Comparison of ENCODE assay signal across 8 cellular contexts in the genomic region with DNA sequence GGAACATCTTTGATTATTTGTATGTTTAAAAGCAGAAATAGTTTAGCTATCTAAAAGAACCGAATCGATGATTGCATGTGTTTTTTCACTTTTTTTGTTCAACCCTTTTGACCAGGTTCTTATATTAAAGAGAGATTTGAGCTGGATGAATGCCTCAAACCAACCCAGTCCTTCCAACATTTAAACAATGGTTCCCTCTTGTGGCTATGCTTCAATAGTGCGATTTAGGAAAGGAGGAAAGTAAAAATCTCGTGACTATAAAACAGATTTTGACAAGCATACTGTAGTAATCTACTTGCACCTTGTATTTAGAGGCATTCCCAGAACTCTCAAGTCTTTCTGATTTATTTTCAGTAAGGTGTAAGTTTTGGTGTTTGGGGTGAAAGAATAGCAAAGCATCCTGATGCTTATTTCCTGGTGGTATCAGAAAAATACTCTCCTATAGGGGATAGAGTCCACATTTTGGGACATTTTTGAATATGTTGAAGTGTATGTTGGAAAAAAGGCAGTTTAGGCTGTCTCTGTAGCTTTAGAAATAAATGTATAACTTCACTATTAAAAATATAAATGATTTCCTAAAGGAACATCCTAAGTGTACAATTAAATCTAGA.
A peak's percentile ranks its signal among the peaks of the same experiment; 100 is the strongest.
DNase-seq lines count a peak whose midpoint lies in the region; ATAC-seq and TF ChIP-seq lines count a peak whose summit lies in the region.

No MANE protein-coding gene starts in this region.

- H3K27me3 Mint-ChIP-seq in effector memory CD8-positive, alpha-beta T cell = peaks cover 32 to 40% of the 10 kb centered on the region in 2 donors
- H3K27me3 Mint-ChIP-seq in osteocyte (ENCODE audit: unreplicated experiment) = peaks cover 4% of the 10 kb centered on the region

- H3K9me3 Mint-ChIP-seq in effector memory CD8-positive, alpha-beta T cell = no peaks in the 10 kb centered on the region
- no peaks in the 10 kb centered on the region for H3K9me3 Mint-ChIP-seq in osteocyte (ENCODE audit: unreplicated experiment)

- no peaks in the 10 kb centered on the region for H3K4me1 ChIP-seq in OCI-LY7 (ENCODE audit: insufficient read depth, low read length, poor library complexity, severe bottlenecking)

- H4K20me1 ChIP-seq in OCI-LY7 (ENCODE audit: insufficient read depth, low read length) = no peaks in the 10 kb centered on the region

- no TSS peak for BruUV-seq in OCI-LY7 (replicated peaks; lab: Mats Ljungman, UMichigan)

- ATAC-seq in effector memory CD8-positive, alpha-beta T cell (replicated peaks) = peak; percentile 45
- no peak for ATAC-seq in HG03521 (IDR thresholded peaks at IDR 0.05; ENCODE audit: unreplicated experiment)

- TF ChIP-seq CTCF in OCI-LY7 (conservative IDR thresholded peaks at IDR 0.05; ENCODE audit: low read length) (peak; percentile 96), osteocyte (IDR thresholded peaks at IDR 0.05) (peak; percentile 52)

- no peaks in the 10 kb centered on the region for H3K36me3 Mint-ChIP-seq in effector memory CD8-positive, alpha-beta T cell (ENCODE audit: insufficient read depth)
- no peaks in the 10 kb centered on the region for H3K36me3 Mint-ChIP-seq in osteocyte (ENCODE audit: unreplicated experiment)

- no peaks in the 10 kb centered on the region for H3K36me3 ChIP-seq in OCI-LY7 (ENCODE audit: insufficient read depth, low read length)

- DNase-seq in ELF-1 (ENCODE audit: low read depth, low spot score) = peak; percentile 12
- peak; percentile 47 for DNase-seq in Jurkat, Clone E6-1 (ENCODE audit: low read depth, low spot score)
- DNase-seq in OCI-LY7 (ENCODE audit: low spot score) = peak; percentile 68
- no peak for DNase-seq in effector memory CD8-positive, alpha-beta T cell
- DNase-seq in osteocyte (ENCODE audit: extremely low spot score, unreplicated experiment) = no peak
- no peak for DNase-seq in DMS79 treated with DMSO at 0.1 percent for 48 hours (lab: John Stamatoyannopoulos, UW)
- no peak for DNase-seq in DMS79 (lab: John Stamatoyannopoulos, UW)

- no peak overlapping the region for H3K27ac ChIP-seq in OCI-LY7 (ENCODE audit: low read depth, low read length, poor library complexity, severe bottlenecking)

- CTCF ChIA-PET in OCI-LY7 (lab: Charles Lee; ENCODE audit: unreplicated experiment) = interaction anchor here (1.2 kb wide), 1 partner anchor 429 kb away, joined by 6 read pairs; no protein-coding TSS in a partner anchor

- POLR2A ChIA-PET in OCI-LY7 (lab: Charles Lee) = interaction anchor here (0.9 kb wide), 1 partner anchor 429 kb away, joined by 4 read pairs; no protein-coding TSS in a partner anchor

- no peak overlapping the region for H3K4me3 Mint-ChIP-seq in effector memory CD8-positive, alpha-beta T cell
- H3K4me3 Mint-ChIP-seq in osteocyte (ENCODE audit: unreplicated experiment) = no peak overlapping the region

- H3K79me2 ChIP-seq in OCI-LY7 (ENCODE audit: insufficient read depth, low read depth, low read length) = no peaks in the 10 kb centered on the region

- H3K4me3 ChIP-seq in Jurkat, Clone E6-1 (ENCODE audit: low read length) = no peak overlapping the region
- no peak overlapping the region for H3K4me3 ChIP-seq in OCI-LY7 (ENCODE audit: low read depth, low read length, poor library complexity, severe bottlenecking)

- H2AFZ ChIP-seq in OCI-LY7 (ENCODE audit: low read length) = peak overlapping the region; percentile 70

- H3K9me2 ChIP-seq in OCI-LY7 (ENCODE audit: insufficient read depth, low read length) = no peaks in the 10 kb centered on the region

- intact Hi-C loops in OCI-LY7 (cut with micrococcal nuclease; ENCODE audit: unreplicated experiment) = loop anchor here (1.0 to 10.0 kb wide), 4 partner anchors 136 to 864 kb away; no protein-coding TSS in a partner anchor

- H3K27ac Mint-ChIP-seq in effector memory CD8-positive, alpha-beta T cell = no peak overlapping the region
- H3K27ac Mint-ChIP-seq in osteocyte (ENCODE audit: unreplicated experiment) = no peak overlapping the region

- H3K9me3 ChIP-seq in OCI-LY7 (ENCODE audit: low read length) = no peaks in the 10 kb centered on the region

- no peak overlapping the region for H3K4me2 ChIP-seq in OCI-LY7 (ENCODE audit: low read length)

- no peaks in the 10 kb centered on the region for H3K4me1 Mint-ChIP-seq in effector memory CD8-positive, alpha-beta T cell (ENCODE audit: low read depth in 2 of 2)
- no peaks in the 10 kb centered on the region for H3K4me1 Mint-ChIP-seq in osteocyte (ENCODE audit: unreplicated experiment)

Comparison
In these comparisons a context has a peak if more than half of its experiments do, and no peak if none do; other contexts are left out.
1. DNase-seq: peak in ELF-1 (single experiment), Jurkat, Clone E6-1 (single experiment) and OCI-LY7 (single experiment); none in effector memory CD8-positive, alpha-beta T cell (0 of 3), osteocyte (single experiment), DMS79 treated with DMSO at 0.1 percent for 48 hours (single experiment) and DMS79 (single experiment).